1 cellular context compared by ENCODE assay signal in genomic region chr14:102770910-102771543, GRCh38.
TF ChIP-seq lines count a peak whose summit lies in the region.

No MANE protein-coding gene starts in this region.

TF ChIP-seq in H1, 55 proteins besides CTCF, POLR2A, EP300 and RAD21:
- TF ChIP-seq POLR2AphosphoS5 (IDR thresholded peaks at IDR 0.05; ENCODE audit: low read depth, low read length) (no peak), BCL11A (IDR thresholded peaks at IDR 0.05; ENCODE audit: low read depth in 2 of 2, low read length in 2 of 2) (no peak), KDM4A (IDR thresholded peaks at IDR 0.05; ENCODE audit: low read depth, low read length, severe bottlenecking) (no peak), TBP (IDR thresholded peaks at IDR 0.05; ENCODE audit: low read depth, low read length) (no peak), CBX5 (IDR thresholded peaks at IDR 0.05; ENCODE audit: low read depth, low read length) (no peak), TCF12 (IDR thresholded peaks at IDR 0.05; ENCODE audit: low read depth, low read length) (no peak), RXRA (IDR thresholded peaks at IDR 0.05; ENCODE audit: insufficient read depth, low read depth, low read length) (no peak), SIN3A (conservative IDR thresholded peaks at IDR 0.05 in 1 of 2, IDR thresholded peaks at IDR 0.05 in 1 of 2; ENCODE audit: low read depth in 1 of 2, low read length in 2 of 2) (no peak), GABPA (IDR thresholded peaks at IDR 0.05; ENCODE audit: borderline replicate concordance, insufficient read depth, low read length) (no peak), USF2 (IDR thresholded peaks at IDR 0.05; ENCODE audit: low read length) (no peak), TAF1 (IDR thresholded peaks at IDR 0.05; ENCODE audit: low read depth, low read length) (no peak), BRCA1 (IDR thresholded peaks at IDR 0.05; ENCODE audit: low read depth, low read length) (no peak), YY1 (IDR thresholded peaks at IDR 0.05; ENCODE audit: low read depth, low read length) (no peak), RNF2 (IDR thresholded peaks at IDR 0.05; ENCODE audit: borderline replicate concordance, low read depth, low read length, missing control alignments, poor library complexity, severe bottlenecking) (no peak), SRF (IDR thresholded peaks at IDR 0.05; ENCODE audit: low read depth, low read length) (no peak), CTBP2 (IDR thresholded peaks at IDR 0.05; ENCODE audit: borderline replicate concordance, insufficient read depth, insufficient read length, low read length) (no peak), MAFK (IDR thresholded peaks at IDR 0.05; ENCODE audit: low read depth, low read length) (no peak)
